ENCODE assay signal across 10 cellular contexts in the genomic region with DNA sequence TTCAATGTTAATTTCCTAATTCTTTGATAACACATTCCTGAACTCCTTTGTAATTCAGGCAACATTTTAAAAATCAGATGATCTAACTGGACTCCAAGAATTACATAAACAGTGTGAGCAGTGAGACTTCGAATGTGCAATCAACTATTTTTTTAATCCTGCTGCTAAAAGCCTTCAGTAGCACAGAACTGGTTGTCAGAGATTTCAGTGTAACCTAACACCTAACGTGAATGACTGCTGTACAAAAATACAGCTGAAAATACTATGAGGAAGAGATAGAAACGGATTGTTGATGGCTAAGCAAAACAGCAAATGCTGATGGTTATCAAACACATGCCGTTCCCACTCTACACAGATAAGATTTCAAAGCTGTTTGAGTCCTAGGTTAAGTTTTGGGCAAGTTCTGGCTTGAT. TPM values are rescaled to one million over a fixed set of nuclear protein-coding genes. Genes with fewer than 3 reads are reported as not detected.
A peak's percentile ranks its signal among the peaks of the same experiment; 100 is the strongest.
DNase-seq lines count a peak whose midpoint lies in the region; ATAC-seq, FAIRE-seq and TF ChIP-seq lines count a peak whose summit lies in the region.
"Had no signal": no experiment of that assay in that cellular context is flagged by ENCODE, and none has a peak within 500 bp of the region (broad histone marks: within the 10 kb centered on the region; RNA-seq: fewer than 3 reads in every experiment).

No MANE protein-coding gene starts in this region.

- peaks cover 81% of the 10 kb centered on the region for H3K4me1 ChIP-seq in GM23338 (ENCODE audit: insufficient read depth)
- peaks cover 33 to 44% of the 10 kb centered on the region in 2 experiments; a peak in 3 of 4 replicates for H3K4me1 ChIP-seq in SK-N-SH (ENCODE audit: control insufficient read depth in 1 of 2, insufficient read depth in 2 of 2, low read depth in 1 of 2, low read length in 1 of 2)
- peaks cover 32 to 57% (median 41%) of the 10 kb centered on the region in 3 donors for H3K4me1 ChIP-seq in pancreas

- TF ChIP-seq CTCF in GM23338 (conservative IDR thresholded peaks at IDR 0.05; ENCODE audit: low read depth in 2 of 2) (no peak), SK-N-SH (IDR thresholded peaks at IDR 0.05) (no peak), fibroblast of pulmonary artery (IDR thresholded peaks at IDR 0.05; ENCODE audit: low read length, missing control alignments) (no peak), pancreas (IDR thresholded peaks at IDR 0.05) (no peak)

- WGBS in SK-N-SH (ENCODE audit: low lambda C conversion rate), result 11% methylated on average over 4 of the region's 4 CpGs
- 1 to 7% methylated on average over 4 of the region's 4 CpGs for WGBS in pancreas, 2 donors

- TF ChIP-seq RAD21 in SK-N-SH (IDR thresholded peaks at IDR 0.05; ENCODE audit: low read length), result no peak

- no peak for ATAC-seq in GM23338
- ATAC-seq in pancreas, result peak; percentile 68 to 81 (median 79)
- no peak for ATAC-seq in HG03159 (IDR thresholded peaks at IDR 0.05; ENCODE audit: unreplicated experiment)
- ATAC-seq in GM19328 (IDR thresholded peaks at IDR 0.05; ENCODE audit: unreplicated experiment), result no peak

- POLR2A ChIA-PET in SK-N-SH (lab: Yijun Ruan, JAX), result no interaction called here

- no peaks in the 10 kb centered on the region for H3K36me3 Mint-ChIP-seq in GM23338 (ENCODE audit: low read depth)

- DNase-seq in GM23338 (ENCODE audit: low spot score) (no peak), SK-N-SH (no peak), fibroblast of pulmonary artery (ENCODE audit: low read depth) (peak; percentile 55), pancreas (no peak), COLO668 (lab: John Stamatoyannopoulos, UW; ENCODE audit: unreplicated experiment) (no peak), GOT3 (lab: John Stamatoyannopoulos, UW) (no peak)
- DNase-seq: activated CD4-positive, alpha-beta T cell treated with anti-CD3 and anti-CD28 coated beads for 4 hours had no signal

- peaks cover 84% of the 10 kb centered on the region for H3K4me1 Mint-ChIP-seq in GM23338

- H3K27ac ChIP-seq in GM23338 (ENCODE audit: low read depth) (peak overlapping the region; percentile 68), SK-N-SH (ENCODE audit: low read depth in 2 of 2, low read length in 1 of 2) (peak overlapping the region; percentile 10 to 82; a peak in 2 of 4 replicates), pancreas (peak overlapping the region; percentile 7 to 67 (median 50))

- H3K9ac ChIP-seq in SK-N-SH, result no peak overlapping the region

- H3K4me3 ChIP-seq in GM23338 (no peak overlapping the region), SK-N-SH (ENCODE audit: low read depth in 2 of 2, low read length in 1 of 2) (no peak overlapping the region), fibroblast of pulmonary artery (replicated peaks; ENCODE audit: low read depth, low read length) (no peak overlapping the region), pancreas (no peak overlapping the region)

- CTCF ChIA-PET in SK-N-SH (lab: Yijun Ruan, JAX), result interaction anchor here (1.0 to 1.5 kb wide), 2 partner anchors 19 to 46 kb away, joined by 3 to 5 read pairs; a partner anchor contains a TSS

- no peaks in the 10 kb centered on the region for H3K9me2 ChIP-seq in GM23338 (ENCODE audit: insufficient read depth)
- H3K9me2 ChIP-seq in SK-N-SH, result no peaks in the 10 kb centered on the region

- H4K20me1 ChIP-seq in GM23338 (replicated peaks; ENCODE audit: insufficient read depth) (peaks cover 60% of the 10 kb centered on the region), SK-N-SH (ENCODE audit: insufficient read depth) (peaks cover 15% of the 10 kb centered on the region)

- no peaks in the 10 kb centered on the region for H3K9me3 ChIP-seq in SK-N-SH
- H3K9me3 ChIP-seq in pancreas, result no peaks in the 10 kb centered on the region

- H3K79me2 ChIP-seq in GM23338 (replicated peaks; ENCODE audit: insufficient read depth), result peaks cover 100% of the 10 kb centered on the region
- H3K79me2 ChIP-seq in SK-N-SH (ENCODE audit: insufficient read depth), result peaks cover 65% of the 10 kb centered on the region

- FAIRE-seq in pancreas (lab: Jason Lieb, UNC), result peak; percentile 69

- no peak overlapping the region for H2AFZ ChIP-seq in GM23338
- H2AFZ ChIP-seq in SK-N-SH (ENCODE audit: low read depth), result no peak overlapping the region

- H3K4me3 Mint-ChIP-seq in GM23338, result no peak overlapping the region
- H3K4me3 Mint-ChIP-seq: neural crest cell had no signal

- intact Hi-C loops in pancreas (cut with DNase I), result no loop called here

- H3K36me3 ChIP-seq in GM23338 (ENCODE audit: insufficient read depth), result no peaks in the 10 kb centered on the region
- H3K36me3 ChIP-seq in SK-N-SH (replicated peaks in 1 of 2; ENCODE audit: control insufficient read depth in 1 of 2, insufficient read depth in 2 of 2, low read length in 1 of 2), result no peaks in the 10 kb centered on the region
- H3K36me3 ChIP-seq in pancreas, result no peaks in the 10 kb centered on the region

- H3K27me3 Mint-ChIP-seq in GM23338 (ENCODE audit: insufficient read depth, low read depth, poor library complexity), result peaks cover 5% of the 10 kb centered on the region

- peak overlapping the region; percentile 84 for H3K27ac Mint-ChIP-seq in GM23338

- no peaks in the 10 kb centered on the region for H3F3A ChIP-seq in GM23338 (replicated peaks; ENCODE audit: low read depth)
- H3F3A ChIP-seq in SK-N-SH (replicated peaks; ENCODE audit: insufficient read depth), result no peaks in the 10 kb centered on the region

- TF ChIP-seq EP300 in SK-N-SH (IDR thresholded peaks at IDR 0.05; ENCODE audit: borderline replicate concordance in 1 of 2, low read depth in 1 of 2, low read length in 1 of 2), result peak in 1 of 2 experiments; percentile 45; a peak in 1 of 4 replicates

- no peaks in the 10 kb centered on the region for H3K9me3 Mint-ChIP-seq in GM23338
- H3K9me3 Mint-ChIP-seq: neural crest cell had no signal

- peak overlapping the region; percentile 61 for H3K4me2 ChIP-seq in GM23338
- H3K4me2 ChIP-seq in SK-N-SH, result peak overlapping the region; percentile 48

- H3K27me3 ChIP-seq in GM23338 (ENCODE audit: insufficient read depth) (no peaks in the 10 kb centered on the region), SK-N-SH (ENCODE audit: insufficient read depth) (no peaks in the 10 kb centered on the region), pancreas (no peaks in the 10 kb centered on the region)

TF ChIP-seq in GM23338, 12 proteins besides CTCF, POLR2A, EP300 and RAD21:
- TF ChIP-seq ZNF114 (CRISPR knock-in tag; IDR thresholded peaks at IDR 0.05) (no peak), EZH2phosphoT487 (IDR thresholded peaks at IDR 0.05; ENCODE audit: unreplicated experiment) (no peak), POLR2AphosphoS5 (IDR thresholded peaks at IDR 0.05; ENCODE audit: low read depth) (no peak), STAT1 (IDR thresholded peaks at IDR 0.05; ENCODE audit: unreplicated experiment) (no peak), CREB1 (CRISPR knock-in tag; IDR thresholded peaks at IDR 0.05; ENCODE audit: low read depth) (no peak), NANOG (IDR thresholded peaks at IDR 0.05; ENCODE audit: borderline replicate concordance) (no peak)
- TF ChIP-seq, protein P1, sequence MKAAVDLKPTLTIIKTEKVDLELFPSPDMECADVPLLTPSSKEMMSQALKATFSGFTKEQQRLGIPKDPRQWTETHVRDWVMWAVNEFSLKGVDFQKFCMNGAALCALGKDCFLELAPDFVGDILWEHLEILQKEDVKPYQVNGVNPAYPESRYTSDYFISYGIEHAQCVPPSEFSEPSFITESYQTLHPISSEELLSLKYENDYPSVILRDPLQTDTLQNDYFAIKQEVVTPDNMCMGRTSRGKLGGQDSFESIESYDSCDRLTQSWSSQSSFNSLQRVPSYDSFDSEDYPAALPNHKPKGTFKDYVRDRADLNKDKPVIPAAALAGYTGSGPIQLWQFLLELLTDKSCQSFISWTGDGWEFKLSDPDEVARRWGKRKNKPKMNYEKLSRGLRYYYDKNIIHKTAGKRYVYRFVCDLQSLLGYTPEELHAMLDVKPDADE (IDR thresholded peaks at IDR 0.05), result no peak

TF ChIP-seq in SK-N-SH, 30 proteins besides CTCF, POLR2A, EP300 and RAD21:
- TF ChIP-seq GATA2 (CRISPR knock-in tag; IDR thresholded peaks at IDR 0.05) (peak; percentile 83), MXI1 (IDR thresholded peaks at IDR 0.05; ENCODE audit: low read depth, low read length) (peak; percentile 29; the same call in 1 of the 2 replicates), FOXJ3 (CRISPR knock-in tag; IDR thresholded peaks at IDR 0.05) (no peak), CHD2 (IDR thresholded peaks at IDR 0.05; ENCODE audit: low read length, partially characterized antibody) (peak; percentile 17), TCF12 (IDR thresholded peaks at IDR 0.05) (peak; percentile 46; the same call in 1 of the 2 replicates)
TF ChIP-seq in SK-N-SH: peak in this region for 4.

RNA-seq across cellular contexts. Expression of a gene that starts 46.1 kb away (rescaled TPM):
- total RNA-seq in GM23338 (2014; rRNA removed; shearing (Covaris generic)), result 383 and 444 TPM in 2 replicates
- polyA plus RNA-seq in GM23338 (2016; fragmentation: Nextera tagmentation; extraction: Ambion mirVana) (59.8 and 69.4 TPM in 2 replicates), SK-N-SH (2012; rRNA removed) (780 and 789 TPM in 2 replicates), pancreas (100 to 1,000 TPM in 1 of 2 donors, 10 to 100 TPM in 1; 50.7 to 164 TPM)
- 729 and 770 TPM in 2 replicates for polyA plus RNA-seq in SK-N-SH (2012; cell fraction: cytosol; rRNA removed)
- polyA plus RNA-seq in SK-N-SH (2012; cell fraction: nucleus; rRNA removed), result 453 and 679 TPM in 2 replicates
- 100 to 1,000 TPM; 156 to 372 (median 180) TPM for total RNA-seq in pancreas

Comparison
In these comparisons a context has a peak if more than half of its experiments do, and no peak if none do; other contexts are left out.
1. ATAC-seq: peak in pancreas (4 of 4); none in GM23338 (single experiment), HG03159 (single experiment) and GM19328 (single experiment).
2. Peak in every context shown above with its lines, with median percentiles within 50 percentile points of each other: H3K27ac ChIP-seq.